In the genomic region with DNA sequence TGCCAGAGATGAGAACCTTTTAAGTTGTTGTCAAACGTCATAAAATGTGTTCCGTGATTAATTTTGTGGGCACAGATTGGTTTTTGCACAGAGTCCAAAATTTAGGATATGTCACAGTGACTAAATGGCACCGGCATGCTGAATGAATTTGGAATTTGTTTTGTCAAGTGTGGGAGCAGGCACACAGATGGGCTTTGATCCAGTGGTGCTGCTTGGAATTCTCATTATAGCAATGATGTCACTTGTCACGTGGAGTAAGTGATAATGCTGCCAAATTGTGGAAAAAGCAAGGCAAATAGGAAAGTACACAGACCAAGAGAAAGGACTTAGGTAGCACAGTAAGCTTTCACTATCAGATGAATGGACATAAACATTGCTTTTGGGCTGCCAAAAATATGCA, we compare ENCODE assay signal across 12 cellular contexts. TPM values are rescaled to one million over a fixed set of nuclear protein-coding genes. Genes with fewer than 3 reads are reported as not detected.
DNase-seq lines count a peak whose midpoint lies in the region; ATAC-seq, FAIRE-seq and TF ChIP-seq lines count a peak whose summit lies in the region.
"Had no signal": no experiment of that assay in that cellular context is flagged by ENCODE, and none has a peak within 500 bp of the region (broad histone marks: within the 10 kb centered on the region; RNA-seq: fewer than 3 reads in every experiment).

No MANE protein-coding gene starts in this region.

- H3K27ac Mint-ChIP-seq in astrocyte (ENCODE audit: unreplicated experiment) (no peak overlapping the region), mesothelial cell of epicardium (no peak overlapping the region)
- H3K27ac Mint-ChIP-seq: nephron progenitor cell had no signal

- H3K4me3 ChIP-seq in astrocyte (ENCODE audit: insufficient read depth, low read depth, low read length) (no peak overlapping the region), left ventricle myocardium inferior (peak overlapping the region; percentile 31)

- H3K27me3 ChIP-seq in astrocyte (ENCODE audit: insufficient read depth, low read length) (no peaks in the 10 kb centered on the region), left ventricle myocardium inferior (ENCODE audit: low read depth) (no peaks in the 10 kb centered on the region)

- H3K36me3 ChIP-seq in astrocyte (ENCODE audit: insufficient read depth, low read length) = no peaks in the 10 kb centered on the region
- no peaks in the 10 kb centered on the region for H3K36me3 ChIP-seq in left ventricle myocardium inferior

- intact Hi-C loops in Right ventricle myocardium inferior (cut with DNase I) (loop anchor here (5.0 kb wide), 2 partner anchors 128 to 183 kb away; no protein-coding TSS in a partner anchor), cardiac septum (cut with DNase I) (loop anchor here (2.0 to 5.0 kb wide), 2 partner anchors 133 to 184 kb away; no protein-coding TSS in a partner anchor), left ventricle myocardium inferior (cut with micrococcal nuclease) (no loop called here)

- peaks cover 3% of the 10 kb centered on the region for H3K4me1 ChIP-seq in astrocyte (ENCODE audit: insufficient read depth, low read length)
- H3K4me1 ChIP-seq in left ventricle myocardium inferior = peaks cover 48% of the 10 kb centered on the region

- peaks cover 3% of the 10 kb centered on the region for H3K9me3 ChIP-seq in astrocyte (ENCODE audit: insufficient read depth, low read depth, low read length)
- H3K9me3 ChIP-seq in left ventricle myocardium inferior (replicated peaks) = peaks cover 4% of the 10 kb centered on the region

- no peak for TF ChIP-seq CTCF in astrocyte (IDR thresholded peaks at IDR 0.05; ENCODE audit: insufficient read depth, low read depth, low read length)
- no peak for TF ChIP-seq CTCF in left ventricle myocardium inferior (IDR thresholded peaks at IDR 0.05; ENCODE audit: borderline replicate concordance)
- no peak for TF ChIP-seq CTCF in mesothelial cell of epicardium (IDR thresholded peaks at IDR 0.05; ENCODE audit: unreplicated experiment)

- no peak overlapping the region for H3K9ac ChIP-seq in astrocyte (ENCODE audit: low read length)

- peak overlapping the region; percentile 28 for H3K4me2 ChIP-seq in astrocyte (ENCODE audit: low read length)

- no peaks in the 10 kb centered on the region for H4K20me1 ChIP-seq in astrocyte (ENCODE audit: insufficient read depth, low read length)

- DNase-seq in Right ventricle myocardium inferior (ENCODE audit: missing footprints) (no peak), cardiac septum (ENCODE audit: low spot score) (no peak), astrocyte (ENCODE audit: low read depth) (peak; percentile 94), left ventricle myocardium inferior (no peak), mesothelial cell of epicardium (ENCODE audit: low spot score in 2 of 2, unreplicated experiment in 2 of 2) (no peak), amniotic stem cell (lab: John Stamatoyannopoulos, UW) (no peak)
- DNase-seq: NCI-H2227 treated with DMSO at 0.1 percent for 48 hours, nephron progenitor cell, small intestine had no signal

- H3K27ac ChIP-seq in astrocyte (ENCODE audit: low read depth, low read length) (peak overlapping the region; percentile 35), left ventricle myocardium inferior (replicated peaks) (peak overlapping the region; percentile 78)

- H3K27me3 Mint-ChIP-seq in astrocyte (ENCODE audit: low read depth, unreplicated experiment) (no peaks in the 10 kb centered on the region), mesothelial cell of epicardium (ENCODE audit: low read depth) (peaks cover 2% of the 10 kb centered on the region)

- ATAC-seq in Right ventricle myocardium inferior (peak; percentile 75), GM18858 (IDR thresholded peaks at IDR 0.05; ENCODE audit: unreplicated experiment) (no peak), HG02763 (IDR thresholded peaks at IDR 0.05; ENCODE audit: unreplicated experiment) (no peak)
- ATAC-seq: SK-N-SH treated with all-trans-retinoic acid at 6 μM for 48 hours had no signal

- no peaks in the 10 kb centered on the region for H3K79me2 ChIP-seq in astrocyte (ENCODE audit: insufficient read depth, low read length)

- H3K9me3 Mint-ChIP-seq in astrocyte (ENCODE audit: unreplicated experiment) (peaks cover 4% of the 10 kb centered on the region), mesothelial cell of epicardium (peaks cover 6% of the 10 kb centered on the region)

- H2AFZ ChIP-seq in astrocyte (ENCODE audit: low read depth, low read length) = no peak overlapping the region

- no peaks in the 10 kb centered on the region for H3K4me1 Mint-ChIP-seq in astrocyte (ENCODE audit: low read depth, unreplicated experiment)
- no peaks in the 10 kb centered on the region for H3K4me1 Mint-ChIP-seq in mesothelial cell of epicardium

- peak; percentile 47 for FAIRE-seq in astrocyte (lab: Jason Lieb, UNC)
- FAIRE-seq: small intestine had no signal

- no peak overlapping the region for H3K4me3 Mint-ChIP-seq in astrocyte (ENCODE audit: unreplicated experiment)
- no peak overlapping the region for H3K4me3 Mint-ChIP-seq in mesothelial cell of epicardium
- H3K4me3 Mint-ChIP-seq: nephron progenitor cell had no signal

- H3K36me3 Mint-ChIP-seq in astrocyte (ENCODE audit: low read depth, unreplicated experiment) = no peaks in the 10 kb centered on the region
- no peaks in the 10 kb centered on the region for H3K36me3 Mint-ChIP-seq in mesothelial cell of epicardium

RNA-seq across cellular contexts. Expression of a gene that starts 8.0 kb away (rescaled TPM):
- total RNA-seq in Right ventricle myocardium inferior (17.0 TPM), cardiac septum (17.4 TPM), astrocyte (34.7 and 38.7 TPM in 2 replicates), left ventricle myocardium inferior (15.5 TPM), mesothelial cell of epicardium (26.0 to 27.8 TPM (median 26.5 TPM) in 3 replicates)

RNA-seq across cellular contexts. Expression of a gene that starts 42.0 kb away (rescaled TPM):
- total RNA-seq in Right ventricle myocardium inferior (32.7 TPM), cardiac septum (22.6 TPM), astrocyte (50.0 and 54.6 TPM in 2 replicates), left ventricle myocardium inferior (13.0 TPM), mesothelial cell of epicardium (26.8 to 28.2 TPM (median 27.5 TPM) in 3 replicates)
